ENCODE assay signal across 15 cellular contexts in the genomic region with DNA sequence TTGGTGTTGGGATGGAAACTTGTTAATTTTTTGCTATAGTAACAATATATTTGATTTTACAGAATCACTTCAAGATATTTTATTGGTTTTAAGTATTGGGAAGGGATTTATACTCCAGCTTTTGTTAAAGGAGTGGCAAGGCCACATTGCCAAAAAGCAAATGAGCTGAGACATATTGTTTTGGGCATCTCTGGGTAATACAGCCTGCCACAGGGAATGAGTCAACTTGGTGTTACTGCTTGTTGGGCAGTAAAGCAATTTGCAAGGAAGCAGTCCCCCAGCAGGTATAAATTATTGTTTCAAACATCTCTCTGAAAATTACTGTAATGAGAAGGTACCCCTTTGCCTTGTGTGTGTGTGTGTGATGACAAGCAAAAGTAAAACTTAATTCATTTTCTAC.
"Had no signal": no experiment of that assay in that cellular context is flagged by ENCODE, and none has a peak within 500 bp of the region (broad histone marks: within the 10 kb centered on the region; RNA-seq: fewer than 3 reads in every experiment).

No MANE protein-coding gene starts in this region.

- DNase-seq: activated CD4-positive, alpha-beta T cell treated with anti-CD3 and anti-CD28 coated beads, Interleukin-2, amount 50 U/mL, for 4 hours; activated CD8-positive, alpha-beta memory T cell treated with anti-CD3 and anti-CD28 coated beads, Interleukin-2, amount 50 U/mL, for 48 hours; activated naive CD4-positive, alpha-beta T cell; activated naive CD8-positive, alpha-beta T cell treated with anti-CD3 and anti-CD28 coated beads for 36 hours; activated T-cell treated with anti-CD3 and anti-CD28 coated beads, Interleukin-2, amount 50 U/mL, for 4 hours; effector CD4-positive, alpha-beta T cell; erythroblast; left lung; natural killer cell; spleen; stimulated activated CD4-positive, alpha-beta T cell treated with anti-CD3 and anti-CD28 coated beads, Interleukin-4, amount 100 ng/mL, for 1 hour; stimulated activated naive CD4-positive, alpha-beta T cell; testis; trophoblast cell had no signal

- ATAC-seq: activated T-cell treated with anti-CD3 and anti-CD28 coated beads, Interleukin-2, amount 50 U/mL, for 4 hours; foreskin keratinocyte; left lung; natural killer cell had no signal
